In the genomic region with DNA sequence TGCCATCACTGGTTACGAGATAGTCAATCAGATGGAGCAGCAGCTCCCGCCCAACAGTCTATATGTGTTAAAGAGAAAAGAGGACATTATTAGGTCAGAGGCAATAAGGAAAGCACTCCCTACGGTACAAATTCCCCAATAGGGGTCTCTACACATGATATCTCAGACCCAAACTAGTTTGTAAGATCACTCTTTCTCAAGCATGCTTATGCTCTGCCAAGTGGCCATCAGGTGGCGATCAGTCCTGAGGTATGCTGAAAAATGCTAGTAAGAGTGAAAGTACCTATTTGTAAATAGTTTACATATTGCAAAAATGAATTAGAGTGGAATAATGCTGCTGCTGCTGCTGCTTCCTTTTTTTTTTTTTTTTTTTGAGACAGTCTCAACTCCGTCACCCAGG, we compare ENCODE assay signal across 8 cellular contexts.
A peak's percentile ranks its signal among the peaks of the same experiment; 100 is the strongest.
DNase-seq lines count a peak whose midpoint lies in the region; ATAC-seq and TF ChIP-seq lines count a peak whose summit lies in the region.

No MANE protein-coding gene starts in this region.

- H3K9me3 ChIP-seq in Karpas-422 (ENCODE audit: low read length) (no peaks in the 10 kb centered on the region), transverse colon (no peaks in the 10 kb centered on the region)

- H3K36me3 ChIP-seq in Karpas-422 (ENCODE audit: insufficient read depth, low read length): no peaks in the 10 kb centered on the region
- H3K36me3 ChIP-seq in transverse colon: peaks cover 0 to 7% (median 3%) of the 10 kb centered on the region in 4 donors

- no peaks in the 10 kb centered on the region for H4K20me1 ChIP-seq in Karpas-422 (ENCODE audit: insufficient read depth, low read depth, low read length)

- H3K9me2 ChIP-seq in Karpas-422 (replicated peaks; ENCODE audit: insufficient read depth, low read length): no peaks in the 10 kb centered on the region

- no peak overlapping the region for H3K4me2 ChIP-seq in Karpas-422 (ENCODE audit: low read depth, low read length, poor library complexity, severe bottlenecking)

- TF ChIP-seq CTCF in chondrocyte (IDR thresholded peaks at IDR 0.05) (peak; percentile 72), mesothelial cell of epicardium (IDR thresholded peaks at IDR 0.05; ENCODE audit: unreplicated experiment) (no peak), transverse colon (IDR thresholded peaks at IDR 0.05) (peak in 1 of 5 experiments; percentile 5)

- no peaks in the 10 kb centered on the region for H3K4me1 Mint-ChIP-seq in chondrocyte (ENCODE audit: low read depth)
- peaks cover 17% of the 10 kb centered on the region for H3K4me1 Mint-ChIP-seq in mesothelial cell of epicardium

- no peak overlapping the region for H3K9ac ChIP-seq in Karpas-422 (ENCODE audit: low read length)

- H3K27me3 Mint-ChIP-seq in chondrocyte (ENCODE audit: low read depth): peaks cover 10% of the 10 kb centered on the region
- no peaks in the 10 kb centered on the region for H3K27me3 Mint-ChIP-seq in mesothelial cell of epicardium (ENCODE audit: low read depth)

- H3K4me3 Mint-ChIP-seq in chondrocyte (ENCODE audit: unreplicated experiment) (no peak overlapping the region), mesothelial cell of epicardium (no peak overlapping the region)

- peak; percentile 12 for DNase-seq in stimulated activated CD4-positive, alpha-beta T cell treated with anti-CD3 and anti-CD28 coated beads, Interleukin-1b, Interleukin-23, amount 100 ng/mL, for 48 hours
- DNase-seq in stimulated activated CD4-positive, alpha-beta T cell treated with anti-CD3 and anti-CD28 coated beads, Interleukin-4, amount 100 ng/mL, for 1 hour: no peak
- DNase-seq in Karpas-422: peak; percentile 48
- no peak for DNase-seq in chondrocyte (ENCODE audit: low spot score)
- no peak for DNase-seq in mesothelial cell of epicardium (ENCODE audit: low spot score in 2 of 2, unreplicated experiment in 2 of 2)
- DNase-seq in transverse colon: no peak
- no peak for DNase-seq in DMS153 treated with DMSO at 0.1 percent for 48 hours (lab: John Stamatoyannopoulos, UW; ENCODE audit: unreplicated experiment)

- H3K27ac ChIP-seq in Karpas-422 (ENCODE audit: low read length) (no peak overlapping the region), transverse colon (no peak overlapping the region)

- H3K9me3 Mint-ChIP-seq in chondrocyte (ENCODE audit: low read depth) (no peaks in the 10 kb centered on the region), mesothelial cell of epicardium (no peaks in the 10 kb centered on the region)

- no peaks in the 10 kb centered on the region for H3K27me3 ChIP-seq in Karpas-422 (ENCODE audit: low read length)
- no peaks in the 10 kb centered on the region for H3K27me3 ChIP-seq in transverse colon

- H3K4me1 ChIP-seq in Karpas-422 (ENCODE audit: low read length) (no peaks in the 10 kb centered on the region), transverse colon (no peaks in the 10 kb centered on the region)

- in situ Hi-C loops in transverse colon (cut with MboI; ENCODE audit: low pct_ligation_motif_present in 1 of 4, low pct_unique_long_range_greater_than_20kb in 1 of 4, low sequenced_read_pairs in 3 of 4): loop anchor here in 1 of 4 donors (25.0 kb wide), 2 partner anchors 190 to 390 kb away; no protein-coding TSS in a partner anchor

- TF ChIP-seq POLR2A in transverse colon (IDR thresholded peaks at IDR 0.05): no peak

- TF ChIP-seq EP300 in transverse colon (IDR thresholded peaks at IDR 0.05; ENCODE audit: low read depth): no peak

- intact Hi-C loops in transverse colon (cut with DNase I; ENCODE audit: low total_unique reads): no loop called here

- no peak overlapping the region for H3K27ac Mint-ChIP-seq in chondrocyte (ENCODE audit: unreplicated experiment)
- no peak overlapping the region for H3K27ac Mint-ChIP-seq in mesothelial cell of epicardium

- 77 to 85% methylated on average over 4 to 5 of the region's 5 CpGs for WGBS in transverse colon (ENCODE audit: low coverage in 1 of 2), 2 donors

- H3K4me3 ChIP-seq in Karpas-422 (ENCODE audit: low read length) (no peak overlapping the region), transverse colon (no peak overlapping the region)

- no peaks in the 10 kb centered on the region for H3K79me2 ChIP-seq in Karpas-422 (ENCODE audit: low read length)

- H2AFZ ChIP-seq in Karpas-422 (ENCODE audit: low read length): no peak overlapping the region

- no peaks in the 10 kb centered on the region for H3K36me3 Mint-ChIP-seq in chondrocyte (ENCODE audit: low read depth)
- H3K36me3 Mint-ChIP-seq in mesothelial cell of epicardium: no peaks in the 10 kb centered on the region

- ATAC-seq in GM19467 (IDR thresholded peaks at IDR 0.05; ENCODE audit: unreplicated experiment): no peak

Comparison
In these comparisons a context has a peak if more than half of its experiments do, and no peak if none do; other contexts are left out.
1. DNase-seq: peak in stimulated activated CD4-positive, alpha-beta T cell treated with anti-CD3 and anti-CD28 coated beads, Interleukin-1b, Interleukin-23, amount 100 ng/mL, for 48 hours (single experiment) and Karpas-422 (single experiment); none in stimulated activated CD4-positive, alpha-beta T cell treated with anti-CD3 and anti-CD28 coated beads, Interleukin-4, amount 100 ng/mL, for 1 hour (single experiment), chondrocyte (single experiment), mesothelial cell of epicardium (0 of 2), transverse colon (single experiment) and DMS153 treated with DMSO at 0.1 percent for 48 hours (single experiment).